In genomic region chr15:98160236-98160635, GRCh38 we compare ENCODE assay signal across 10 cellular contexts.
A peak's percentile ranks its signal among the peaks of the same experiment; 100 is the strongest.
DNase-seq lines count a peak whose midpoint lies in the region; ATAC-seq and TF ChIP-seq lines count a peak whose summit lies in the region.
"Had no signal": no experiment of that assay in that cellular context is flagged by ENCODE, and none has a peak within 500 bp of the region (broad histone marks: within the 10 kb centered on the region; RNA-seq: fewer than 3 reads in every experiment).

No MANE protein-coding gene starts in this region.

- H3K4me3 Mint-ChIP-seq in immature natural killer cell, result peak overlapping the region; percentile 56 to 88 (median 80)

- no peak for TF ChIP-seq EP300 in stomach (IDR thresholded peaks at IDR 0.05)

- DNase-seq in NB4 (ENCODE audit: low read depth) (peak; percentile 96), immature natural killer cell (peak; percentile 84 to 90 (median 90)), NCI-H187 (lab: John Stamatoyannopoulos, UW) (no peak), HT-29 (ENCODE audit: low spot score) (no peak), stomach (no peak)

- TF ChIP-seq CTCF in NB4 (IDR thresholded peaks at IDR 0.05; ENCODE audit: low read depth, low read length), result no peak
- no peak for TF ChIP-seq CTCF in stomach (IDR thresholded peaks at IDR 0.05)

- no peaks in the 10 kb centered on the region for H3K4me1 ChIP-seq in stomach
- H3K4me1 ChIP-seq: right atrium auricular region had no signal

- H3K27me3 ChIP-seq in stomach, result peaks cover 0 to 15% (median 0%) of the 10 kb centered on the region in 3 donors
- H3K27me3 ChIP-seq: right atrium auricular region had no signal

- no peaks in the 10 kb centered on the region for H3K36me3 ChIP-seq in stomach
- H3K36me3 ChIP-seq: right atrium auricular region had no signal

- intact Hi-C loops in stomach (cut with DNase I; ENCODE audit: low total_unique reads), result no loop called here

- TF ChIP-seq POLR2A in NB4 (IDR thresholded peaks at IDR 0.05; ENCODE audit: extremely low read depth, insufficient read length) (no peak), stomach (IDR thresholded peaks at IDR 0.05) (no peak)

- no peaks in the 10 kb centered on the region for H3K9me3 Mint-ChIP-seq in immature natural killer cell

- H3K27me3 Mint-ChIP-seq in immature natural killer cell (ENCODE audit: low read depth in 3 of 3), result peaks cover 8 to 13% (median 12%) of the 10 kb centered on the region in 3 donors

- peaks cover 30 to 35% of the 10 kb centered on the region in 2 donors for H3K4me1 Mint-ChIP-seq in immature natural killer cell

- WGBS in stomach, 5 donors, result 36 to 54% (median 49%) methylated on average over 8 of the region's 8 CpGs

- H3K27ac ChIP-seq in stomach, result no peak overlapping the region
- H3K27ac ChIP-seq: right atrium auricular region had no signal

- H3K36me3 Mint-ChIP-seq in immature natural killer cell, result peaks cover 0 to 2% (median 0%) of the 10 kb centered on the region in 3 donors

- peak; percentile 99 for ATAC-seq in GM18861 (IDR thresholded peaks at IDR 0.05; ENCODE audit: unreplicated experiment)
- ATAC-seq in HG02610 (IDR thresholded peaks at IDR 0.05; ENCODE audit: unreplicated experiment), result peak; percentile 93
- ATAC-seq in GM19324 (IDR thresholded peaks at IDR 0.05; ENCODE audit: low FRiP score, unreplicated experiment), result no peak
- ATAC-seq: HCT116 had no signal

- peak overlapping the region; percentile 79 to 97 (median 89) for H3K27ac Mint-ChIP-seq in immature natural killer cell

- no peak overlapping the region for H3K4me3 ChIP-seq in NB4 (ENCODE audit: low read depth, low read length)
- H3K4me3 ChIP-seq in stomach, result no peak overlapping the region
- H3K4me3 ChIP-seq: right atrium auricular region had no signal

- no peaks in the 10 kb centered on the region for H3K9me3 ChIP-seq in stomach
- H3K9me3 ChIP-seq: right atrium auricular region had no signal

Comparison
In these comparisons a context has a peak if more than half of its experiments do, and no peak if none do; other contexts are left out.
1. DNase-seq: peak in NB4 (single experiment) and immature natural killer cell (3 of 3); none in NCI-H187 (0 of 2), HT-29 (single experiment) and stomach (single experiment).